In the genomic region with DNA sequence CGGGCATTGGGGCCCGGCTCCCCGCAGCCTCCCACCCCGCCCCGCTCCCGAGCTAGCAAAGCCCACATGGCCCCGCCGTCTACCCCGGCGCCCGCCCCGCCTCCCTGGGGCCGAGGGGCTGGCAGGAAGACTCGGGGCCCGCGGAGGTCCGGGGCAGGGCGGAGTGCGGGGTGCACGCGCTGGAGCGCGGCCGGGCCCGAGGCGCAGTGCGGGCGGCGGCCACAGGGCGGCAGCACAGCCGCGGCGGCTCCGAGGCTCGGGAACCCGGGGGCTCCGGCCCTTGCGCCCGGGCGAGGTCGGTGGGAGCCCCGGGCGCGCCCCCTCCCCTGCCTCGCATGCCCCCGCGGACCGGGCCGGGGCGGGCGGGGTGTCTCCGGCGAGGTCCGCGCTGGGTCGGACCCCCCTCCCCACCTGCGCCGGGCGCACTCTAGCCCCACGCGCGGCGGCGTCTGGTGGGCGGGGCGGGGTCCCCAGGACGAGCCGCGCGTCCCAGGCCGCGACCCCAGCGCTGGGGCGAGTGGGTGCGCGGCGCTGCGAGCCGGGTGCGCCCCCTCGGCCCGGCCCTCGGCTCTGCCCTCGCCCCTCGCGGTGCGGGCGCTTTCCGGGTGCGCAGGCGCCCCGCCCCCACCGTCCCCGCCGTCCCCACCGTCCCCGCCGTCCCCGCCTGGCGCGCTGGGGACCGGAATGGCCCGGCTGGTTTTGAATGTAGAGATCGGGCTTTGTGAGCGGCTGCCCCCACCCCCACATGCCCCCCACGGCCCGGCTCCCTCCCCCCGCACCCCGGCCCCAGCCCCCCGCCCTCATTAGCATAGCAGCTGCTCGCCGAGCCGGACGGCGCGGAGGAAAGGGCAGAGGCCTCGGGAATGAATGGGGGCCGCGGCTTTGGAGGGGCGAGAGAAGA, we compare ENCODE assay signal across 8 cellular contexts. TPM values are rescaled to one million over a fixed set of nuclear protein-coding genes. Genes with fewer than 3 reads are reported as not detected.
DNase-seq lines count a peak whose midpoint lies in the region; ATAC-seq, FAIRE-seq and TF ChIP-seq lines count a peak whose summit lies in the region.

No MANE protein-coding gene starts in this region.

- no peak overlapping the region for H3K27ac ChIP-seq in SJSA1
- H3K27ac ChIP-seq in kidney (ENCODE audit: low read depth in 2 of 2, low read length in 2 of 2): peak overlapping the region; percentile 75 to 88

- TF ChIP-seq CTCF in BJ (IDR thresholded peaks at IDR 0.05; ENCODE audit: insufficient read depth, low read depth, low read length) (no peak), brain (conservative IDR thresholded peaks at IDR 0.05) (peak; percentile 39 to 60), kidney (IDR thresholded peaks at IDR 0.05; ENCODE audit: borderline replicate concordance, extremely low read depth, insufficient read depth) (peak; percentile 84)

- POLR2A ChIA-PET in BJ (lab: Charles Lee): no interaction called here

- ATAC-seq in GM21381 (IDR thresholded peaks at IDR 0.05; ENCODE audit: unreplicated experiment) (peak; percentile 67), HG02870 (IDR thresholded peaks at IDR 0.05; ENCODE audit: unreplicated experiment) (no peak), GM19395 (IDR thresholded peaks at IDR 0.05; ENCODE audit: unreplicated experiment) (no peak)
- peak; percentile 85 for ATAC-seq in stimulated activated memory B cell treated with anti-CD40 and anti-IgM and Interleukin-4, amounts not matched to agents 10 μg/mL and 1 μg/mL and 100 μg/mL, for 72 hours

- H3K36me3 ChIP-seq in BJ (ENCODE audit: control insufficient read depth, insufficient read depth, low read length): no peaks in the 10 kb centered on the region
- no peaks in the 10 kb centered on the region for H3K36me3 ChIP-seq in SJSA1
- H3K36me3 ChIP-seq in kidney (ENCODE audit: control insufficient read depth in 1 of 2, insufficient read depth in 2 of 2, low read length in 2 of 2): no peaks in the 10 kb centered on the region

- DNase-seq in BJ (ENCODE audit: low read depth) (no peak), SJSA1 (ENCODE audit: low read depth in 1 of 2, low spot score in 2 of 2) (no peak), kidney (peak; percentile 79)

- peaks cover 39% of the 10 kb centered on the region for H3K4me1 Mint-ChIP-seq in brain
- peaks cover 12% of the 10 kb centered on the region for H3K4me1 Mint-ChIP-seq in stimulated activated memory B cell treated with anti-CD40 and anti-IgM and Interleukin-4, amounts not matched to agents 10 μg/mL and 1 μg/mL and 100 μg/mL, for 72 hours

- H3K4me3 ChIP-seq in BJ (ENCODE audit: low read depth, low read length) (peak overlapping the region; percentile 13; the same call in 1 of the 2 replicates), SJSA1 (peak overlapping the region; percentile 25), kidney (ENCODE audit: low read length in 2 of 2) (peak overlapping the region in 1 of 2 donors; percentile 43)

- H3K9ac ChIP-seq in kidney (ENCODE audit: low read length in 2 of 2): no peak overlapping the region

- CTCF ChIA-PET in BJ (lab: Yijun Ruan, JAX): interaction anchor here (1.4 kb wide), 1 partner anchor 10 kb away, joined by 5 read pairs; no protein-coding TSS in a partner anchor

- intact Hi-C loops in kidney (cut with DNase I): loop anchor here (5.0 to 10.0 kb wide), 2 partner anchors 112 to 229 kb away; no protein-coding TSS in a partner anchor

- peaks cover 0 to 4% (median 0%) of the 10 kb centered on the region in 5 experiments for H3K9me3 Mint-ChIP-seq in brain
- no peaks in the 10 kb centered on the region for H3K9me3 Mint-ChIP-seq in stimulated activated memory B cell treated with anti-CD40 and anti-IgM and Interleukin-4, amounts not matched to agents 10 μg/mL and 1 μg/mL and 100 μg/mL, for 72 hours

- peak overlapping the region in 1 of 5 experiments; percentile 78 for H3K27ac Mint-ChIP-seq in brain
- no peak overlapping the region for H3K27ac Mint-ChIP-seq in stimulated activated memory B cell treated with anti-CD40 and anti-IgM and Interleukin-4, amounts not matched to agents 10 μg/mL and 1 μg/mL and 100 μg/mL, for 72 hours

- H3K36me3 Mint-ChIP-seq in brain: no peaks in the 10 kb centered on the region
- H3K36me3 Mint-ChIP-seq in stimulated activated memory B cell treated with anti-CD40 and anti-IgM and Interleukin-4, amounts not matched to agents 10 μg/mL and 1 μg/mL and 100 μg/mL, for 72 hours: no peaks in the 10 kb centered on the region

- H3K27me3 ChIP-seq in BJ (ENCODE audit: control insufficient read depth, insufficient read depth, low read length) (peaks cover 24% of the 10 kb centered on the region), SJSA1 (replicated peaks) (peaks cover 37% of the 10 kb centered on the region)

- FAIRE-seq in kidney (lab: Jason Lieb, UNC): no peak

- no peaks in the 10 kb centered on the region; the same call in 1 of the 2 replicates for H3K9me3 ChIP-seq in SJSA1 (replicated peaks)
- H3K9me3 ChIP-seq in kidney (ENCODE audit: control insufficient read depth in 1 of 2, low read length in 2 of 2): peaks cover 0 to 4% of the 10 kb centered on the region in 2 donors

- peaks cover 25% of the 10 kb centered on the region for H3K4me1 ChIP-seq in SJSA1 (replicated peaks)
- peaks cover 0 to 8% of the 10 kb centered on the region in 2 donors for H3K4me1 ChIP-seq in kidney (ENCODE audit: control insufficient read depth in 1 of 2, insufficient read depth in 1 of 2, low read depth in 1 of 2, low read length in 2 of 2)

- peaks cover 3% of the 10 kb centered on the region for H3K27me3 Mint-ChIP-seq in brain
- H3K27me3 Mint-ChIP-seq in stimulated activated memory B cell treated with anti-CD40 and anti-IgM and Interleukin-4, amounts not matched to agents 10 μg/mL and 1 μg/mL and 100 μg/mL, for 72 hours: peaks cover 67% of the 10 kb centered on the region

- H3K4me3 Mint-ChIP-seq in brain: peak overlapping the region in 4 of 5 experiments; percentile 36 to 73 (median 65)
- no peak overlapping the region for H3K4me3 Mint-ChIP-seq in stimulated activated memory B cell treated with anti-CD40 and anti-IgM and Interleukin-4, amounts not matched to agents 10 μg/mL and 1 μg/mL and 100 μg/mL, for 72 hours

RNA-seq across cellular contexts. Expression of gene NRARP, which starts 6.5 kb away (rescaled TPM):
- polyA plus RNA-seq in BJ (2011; rRNA removed): 0.17 TPM in 2 replicates
- not detected in 2 replicates for polyA minus RNA-seq in BJ (2011; rRNA and poly(A)+ RNA removed)
- 0.97 and 1.2 TPM in 2 replicates for total RNA-seq in SJSA1 (2014; rRNA removed; shearing (Covaris generic))
- 3.9 TPM for polyA plus RNA-seq in brain (ENCODE audit: insufficient read depth, low read depth, low replicate concordance)
- total RNA-seq in kidney: 4.7 TPM
- polyA plus RNA-seq in kidney (ENCODE audit: insufficient read depth, low read depth, low replicate concordance): 1.7 TPM

RNA-seq across cellular contexts. Expression of gene TOR4A, which starts 18.0 kb away (rescaled TPM):
- 16.9 and 23.8 TPM in 2 replicates for polyA plus RNA-seq in BJ (2011; rRNA removed)
- 14.5 and 17.4 TPM in 2 replicates for polyA minus RNA-seq in BJ (2011; rRNA and poly(A)+ RNA removed)
- total RNA-seq in SJSA1 (2014; rRNA removed; shearing (Covaris generic)): 9.7 and 10.9 TPM in 2 replicates
- 1.9 TPM for polyA plus RNA-seq in brain (ENCODE audit: insufficient read depth, low read depth, low replicate concordance)
- total RNA-seq in kidney: 23.8 TPM
- 4.9 TPM for polyA plus RNA-seq in kidney (ENCODE audit: insufficient read depth, low read depth, low replicate concordance)

RNA-seq across cellular contexts. Expression of gene NELFB, which starts 40.4 kb away (rescaled TPM):
- polyA plus RNA-seq in BJ (2011; rRNA removed) (26.6 and 51.9 TPM in 2 replicates), brain (ENCODE audit: insufficient read depth, low read depth, low replicate concordance) (89.9 TPM), kidney (ENCODE audit: insufficient read depth, low read depth, low replicate concordance) (43.8 TPM)
- 22.6 and 25.7 TPM in 2 replicates for polyA minus RNA-seq in BJ (2011; rRNA and poly(A)+ RNA removed)
- 35.2 and 41.9 TPM in 2 replicates for total RNA-seq in SJSA1 (2014; rRNA removed; shearing (Covaris generic))
- 57.3 TPM for total RNA-seq in kidney

RNA-seq across cellular contexts. Expression of gene STPG3, which starts 44.5 kb away (rescaled TPM):
- not detected in 2 replicates for polyA plus RNA-seq in BJ (2011; rRNA removed)
- polyA minus RNA-seq in BJ (2011; rRNA and poly(A)+ RNA removed): not detected in 2 replicates
- not detected in 2 replicates for total RNA-seq in SJSA1 (2014; rRNA removed; shearing (Covaris generic))
- not detected for polyA plus RNA-seq in brain (ENCODE audit: insufficient read depth, low read depth, low replicate concordance)
- 0.38 TPM for total RNA-seq in kidney
- polyA plus RNA-seq in kidney (ENCODE audit: insufficient read depth, low read depth, low replicate concordance): not detected

RNA-seq across cellular contexts. Expression of gene TUBB4B, which starts 54.5 kb away (rescaled TPM):
- polyA plus RNA-seq in BJ (2011; rRNA removed) (263 and 385 TPM in 2 replicates), brain (ENCODE audit: insufficient read depth, low read depth, low replicate concordance) (1,134 TPM), kidney (ENCODE audit: insufficient read depth, low read depth, low replicate concordance) (394 TPM)
- 213 and 239 TPM in 2 replicates for polyA minus RNA-seq in BJ (2011; rRNA and poly(A)+ RNA removed)
- 229 and 232 TPM in 2 replicates for total RNA-seq in SJSA1 (2014; rRNA removed; shearing (Covaris generic))
- total RNA-seq in kidney: 258 TPM

Comparison
In these comparisons a context has a peak if more than half of its experiments do, and no peak if none do; other contexts are left out.
1. ATAC-seq: peak in GM21381 (single experiment) and stimulated activated memory B cell treated with anti-CD40 and anti-IgM and Interleukin-4, amounts not matched to agents 10 μg/mL and 1 μg/mL and 100 μg/mL, for 72 hours (single experiment); none in HG02870 (single experiment) and GM19395 (single experiment).